In the genomic region with DNA sequence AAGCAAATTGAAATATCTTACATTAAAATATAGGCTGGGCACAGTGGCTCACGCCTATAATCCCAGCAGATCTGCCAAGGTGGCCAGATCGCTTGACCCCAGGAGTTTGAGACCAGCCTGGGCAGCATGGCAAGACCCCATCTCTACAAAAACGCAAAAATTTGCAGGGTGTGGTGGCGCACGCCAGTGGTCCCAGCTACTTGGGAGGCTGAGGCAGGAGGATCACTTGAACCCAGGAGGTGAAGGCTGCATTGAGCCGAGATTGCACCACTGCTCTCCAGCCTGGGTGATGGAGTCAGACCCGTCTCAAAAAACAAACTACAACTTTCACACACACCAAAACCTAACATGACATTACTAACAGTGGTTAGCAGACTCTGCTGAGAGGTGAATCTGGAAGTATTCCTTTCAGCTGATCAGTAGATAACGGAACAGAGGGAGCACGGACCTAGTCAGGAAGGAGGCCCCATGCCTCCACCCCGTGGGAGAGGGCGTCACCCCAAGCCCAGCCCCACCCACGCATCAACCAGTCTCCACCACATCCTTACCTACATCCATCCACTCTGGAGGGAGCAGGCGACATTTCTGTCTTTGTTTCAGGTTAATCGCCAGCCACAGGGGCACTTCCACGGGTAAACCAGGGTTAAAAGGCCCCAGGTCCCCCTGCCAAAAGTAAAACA, we compare ENCODE assay signal across 8 cellular contexts. TPM values are rescaled to one million over a fixed set of nuclear protein-coding genes. Genes with fewer than 3 reads are reported as not detected.
DNase-seq lines count a peak whose midpoint lies in the region; ATAC-seq lines count a peak whose summit lies in the region.

No MANE protein-coding gene starts in this region.

- POLR2A ChIA-PET in CD4-positive, alpha-beta memory T cell (lab: Charles Lee; ENCODE audit: partially characterized antibody): no interaction called here
- POLR2A ChIA-PET in activated CD4-positive, alpha-beta T cell treated with anti-CD3 and anti-CD28 coated beads, Interleukin-2, amount 10 ng/mL, durations not matched to agents 7 days and 5 days (lab: Charles Lee): no interaction called here

- H3K27ac ChIP-seq in CD4-positive, alpha-beta memory T cell (ENCODE audit: low read depth, low read length): no peak overlapping the region
- H3K27ac ChIP-seq in substantia nigra (ENCODE audit: low read depth, low read length, poor library complexity, severe bottlenecking): no peak overlapping the region

- H3K4me1 ChIP-seq in CD4-positive, alpha-beta memory T cell (ENCODE audit: insufficient read depth, low read length): peaks cover 23% of the 10 kb centered on the region
- peaks cover 14% of the 10 kb centered on the region for H3K4me1 ChIP-seq in HAP-1

- in situ Hi-C loops in HAP-1 (cut with MboI; ENCODE audit: low sequenced_read_pairs): no loop called here

- no peaks in the 10 kb centered on the region for H3K36me3 Mint-ChIP-seq in CD4-positive, alpha-beta memory T cell
- H3K36me3 Mint-ChIP-seq in activated CD4-positive, alpha-beta T cell treated with anti-CD3 and anti-CD28 coated beads, Interleukin-2, amount 10 ng/mL, durations not matched to agents 7 days and 5 days (ENCODE audit: low read depth): peaks cover 15% of the 10 kb centered on the region
- no peaks in the 10 kb centered on the region for H3K36me3 Mint-ChIP-seq in memory B cell

- ATAC-seq in memory B cell (ENCODE audit: low read depth) (no peak), HG02571 (IDR thresholded peaks at IDR 0.05; ENCODE audit: unreplicated experiment) (no peak)

- peaks cover 0 to 14% (median 10%) of the 10 kb centered on the region in 4 donors for H3K4me1 Mint-ChIP-seq in CD4-positive, alpha-beta memory T cell
- peaks cover 32% of the 10 kb centered on the region for H3K4me1 Mint-ChIP-seq in activated CD4-positive, alpha-beta T cell treated with anti-CD3 and anti-CD28 coated beads, Interleukin-2, amount 10 ng/mL, durations not matched to agents 7 days and 5 days
- H3K4me1 Mint-ChIP-seq in memory B cell: peaks cover 5% of the 10 kb centered on the region

- CTCF ChIA-PET in CD4-positive, alpha-beta memory T cell (lab: Charles Lee; ENCODE audit: partially characterized antibody): no interaction called here
- CTCF ChIA-PET in activated CD4-positive, alpha-beta T cell treated with anti-CD3 and anti-CD28 coated beads, Interleukin-2, amount 10 ng/mL, durations not matched to agents 7 days and 5 days (lab: Charles Lee): no interaction called here

- H3K27me3 Mint-ChIP-seq in CD4-positive, alpha-beta memory T cell: no peaks in the 10 kb centered on the region
- H3K27me3 Mint-ChIP-seq in activated CD4-positive, alpha-beta T cell treated with anti-CD3 and anti-CD28 coated beads, Interleukin-2, amount 10 ng/mL, durations not matched to agents 7 days and 5 days: peaks cover 6% of the 10 kb centered on the region
- H3K27me3 Mint-ChIP-seq in memory B cell: peaks cover 5% of the 10 kb centered on the region

- peak overlapping the region in 4 of 7 donors; percentile 41 to 79 (median 66) for H3K27ac Mint-ChIP-seq in CD4-positive, alpha-beta memory T cell
- peak overlapping the region; percentile 91 for H3K27ac Mint-ChIP-seq in activated CD4-positive, alpha-beta T cell treated with anti-CD3 and anti-CD28 coated beads, Interleukin-2, amount 10 ng/mL, durations not matched to agents 7 days and 5 days
- no peak overlapping the region for H3K27ac Mint-ChIP-seq in memory B cell

- no peaks in the 10 kb centered on the region for H3K9me3 ChIP-seq in CD4-positive, alpha-beta memory T cell (ENCODE audit: control insufficient read depth in 1 of 2, low read length in 2 of 2)
- no peaks in the 10 kb centered on the region for H3K9me3 ChIP-seq in HAP-1

- DNase-seq in CD4-positive, alpha-beta memory T cell: peak in 3 of 5 donors; percentile 6 to 70 (median 35)
- DNase-seq in HAP-1 (ENCODE audit: low spot score in 2 of 2): peak in 1 of 2 experiments; percentile 60
- DNase-seq in activated CD4-positive, alpha-beta T cell treated with anti-CD3 and anti-CD28 coated beads, Interleukin-2, amount 10 ng/mL, durations not matched to agents 7 days and 5 days: peak; percentile 47
- DNase-seq in memory B cell (ENCODE audit: low spot score in 2 of 2): no peak
- DNase-seq in substantia nigra (lab: John Stamatoyannopoulos, UW): no peak
- no peak for DNase-seq in UCSD-AML1 (lab: John Stamatoyannopoulos, UW; ENCODE audit: unreplicated experiment)
- DNase-seq in anterior cingulate cortex (lab: John Stamatoyannopoulos, UW): no peak

- no peak overlapping the region for H3K4me3 ChIP-seq in CD4-positive, alpha-beta memory T cell (ENCODE audit: low read length in 2 of 2)
- H3K4me3 ChIP-seq in HAP-1: peak overlapping the region; percentile 55

- peaks cover 0 to 3% (median 0%) of the 10 kb centered on the region in 8 donors for H3K9me3 Mint-ChIP-seq in CD4-positive, alpha-beta memory T cell
- no peaks in the 10 kb centered on the region for H3K9me3 Mint-ChIP-seq in activated CD4-positive, alpha-beta T cell treated with anti-CD3 and anti-CD28 coated beads, Interleukin-2, amount 10 ng/mL, durations not matched to agents 7 days and 5 days
- H3K9me3 Mint-ChIP-seq in memory B cell: no peaks in the 10 kb centered on the region

- H3K36me3 ChIP-seq in CD4-positive, alpha-beta memory T cell (ENCODE audit: insufficient read depth, low read length): no peaks in the 10 kb centered on the region
- H3K36me3 ChIP-seq in HAP-1 (replicated peaks): peaks cover 46% of the 10 kb centered on the region

- no peaks in the 10 kb centered on the region for H3K27me3 ChIP-seq in CD4-positive, alpha-beta memory T cell (ENCODE audit: insufficient read depth, low read length)
- H3K27me3 ChIP-seq in HAP-1 (ENCODE audit: low read depth): no peaks in the 10 kb centered on the region

- peak overlapping the region; percentile 62 to 81 (median 76) for H3K4me3 Mint-ChIP-seq in CD4-positive, alpha-beta memory T cell
- peak overlapping the region; percentile 91 for H3K4me3 Mint-ChIP-seq in activated CD4-positive, alpha-beta T cell treated with anti-CD3 and anti-CD28 coated beads, Interleukin-2, amount 10 ng/mL, durations not matched to agents 7 days and 5 days
- peak overlapping the region; percentile 64 for H3K4me3 Mint-ChIP-seq in memory B cell

- intact Hi-C loops in CD4-positive, alpha-beta memory T cell (cut with micrococcal nuclease): loop anchor here (10.0 kb wide), 1 partner anchor 1572 kb away; a partner anchor contains a TSS

RNA-seq across cellular contexts. Expression of a gene that starts 1.7 kb away (rescaled TPM):
- 1 to 10 TPM; 1.2 to 1.4 TPM for total RNA-seq in CD4-positive, alpha-beta memory T cell
- polyA plus RNA-seq in CD4-positive, alpha-beta memory T cell: 1 to 10 TPM in 1 of 2 donors, under 1 TPM in 1; 0.55 to 1.3 TPM
- 10 to 100 TPM; 49.3 to 50.0 TPM for total RNA-seq in activated CD4-positive, alpha-beta T cell treated with anti-CD3 and anti-CD28 coated beads, Interleukin-2, amount 10 ng/mL, durations not matched to agents 7 days and 5 days

Comparison
In these comparisons a context has a peak if more than half of its experiments do, and no peak if none do; other contexts are left out.
1. DNase-seq: peak in CD4-positive, alpha-beta memory T cell (3 of 5) and activated CD4-positive, alpha-beta T cell treated with anti-CD3 and anti-CD28 coated beads, Interleukin-2, amount 10 ng/mL, durations not matched to agents 7 days and 5 days (single experiment); none in memory B cell (0 of 2), substantia nigra (0 of 49), UCSD-AML1 (single experiment) and anterior cingulate cortex (0 of 58).
2. RNA of a gene that starts 1.7 kb away (total RNA-seq): 49.3 to 50.0 TPM in activated CD4-positive, alpha-beta T cell treated with anti-CD3 and anti-CD28 coated beads, Interleukin-2, amount 10 ng/mL, durations not matched to agents 7 days and 5 days; 1.2 to 1.4 TPM in CD4-positive, alpha-beta memory T cell; every median in the first group is over 10 times any median in the second.
3. Peak in every context shown above with its lines, with median percentiles within 50 percentile points of each other: H3K4me3 Mint-ChIP-seq.